In genomic region chr4:184529283-184529682, GRCh38 we compare ENCODE assay signal across 16 cellular contexts. TPM values are rescaled to one million over a fixed set of nuclear protein-coding genes. Genes with fewer than 3 reads are reported as not detected.
DNase-seq lines count a peak whose midpoint lies in the region; FAIRE-seq and TF ChIP-seq lines count a peak whose summit lies in the region.
"Had no signal": no experiment of that assay in that cellular context is flagged by ENCODE, and none has a peak within 500 bp of the region (broad histone marks: within the 10 kb centered on the region; RNA-seq: fewer than 3 reads in every experiment).

No MANE protein-coding gene starts in this region.

- H3K9me3 ChIP-seq in SJSA1 (replicated peaks) (no peaks in the 10 kb centered on the region), smooth muscle cell (replicated peaks; ENCODE audit: low read depth) (peaks cover 4% of the 10 kb centered on the region)
- H3K9me3 ChIP-seq: prostate gland had no signal

- FAIRE-seq in GM12892 (lab: Jason Lieb, UNC) = peak; percentile 38
- no peak for FAIRE-seq in D721Med (lab: Jason Lieb, UNC)
- FAIRE-seq: RCC 7860 had no signal

- H3K27me3 ChIP-seq in SJSA1 (replicated peaks) (no peaks in the 10 kb centered on the region), smooth muscle cell (ENCODE audit: low read depth) (no peaks in the 10 kb centered on the region)
- H3K27me3 ChIP-seq: BLaER1, stomach had no signal

- peaks cover under 1% of the 10 kb centered on the region for H3F3A ChIP-seq in smooth muscle cell (ENCODE audit: low read depth)

- no peak overlapping the region for H3K4me2 ChIP-seq in smooth muscle cell
- H3K4me2 ChIP-seq: BLaER1 had no signal

- 80% methylated on average over 5 of the region's 5 CpGs for WGBS in smooth muscle cell (ENCODE audit: low lambda C conversion rate)

- H3K36me3 ChIP-seq in SJSA1 (no peaks in the 10 kb centered on the region), smooth muscle cell (ENCODE audit: low read depth) (no peaks in the 10 kb centered on the region)
- H3K36me3 ChIP-seq: prostate gland, stomach had no signal

- TF ChIP-seq POLR2A in GM12892 (IDR thresholded peaks at IDR 0.05; ENCODE audit: low read depth, low read length) = no peak

- TF ChIP-seq CTCF in epithelial cell of esophagus (IDR thresholded peaks at IDR 0.05; ENCODE audit: insufficient read depth, low read depth, low read length, missing control alignments) (peak; percentile 2), smooth muscle cell (IDR thresholded peaks at IDR 0.05; ENCODE audit: borderline replicate concordance, insufficient read depth, poor library complexity, severe bottlenecking) (no peak), D721Med (IDR thresholded peaks at IDR 0.05; ENCODE audit: insufficient read depth, missing control alignments) (no peak)

- H3K4me1 ChIP-seq in SJSA1 (replicated peaks) = peaks cover under 1% of the 10 kb centered on the region
- no peaks in the 10 kb centered on the region for H3K4me1 ChIP-seq in smooth muscle cell (ENCODE audit: low read depth)
- H3K4me1 ChIP-seq: prostate gland had no signal

- H4K20me1 ChIP-seq in smooth muscle cell (ENCODE audit: low read depth) = no peaks in the 10 kb centered on the region
- H4K20me1 ChIP-seq: BLaER1 had no signal

- no peak for DNase-seq in GM12892 (ENCODE audit: insufficient read length)
- DNase-seq in SJSA1 (ENCODE audit: low read depth in 1 of 2, low spot score in 2 of 2) = peak; percentile 36 to 56
- peak; percentile 95 for DNase-seq in epithelial cell of esophagus (ENCODE audit: low read depth)
- peak in 4 of 49 donors; percentile 4 to 12 (median 6) for DNase-seq in substantia nigra (lab: John Stamatoyannopoulos, UW)
- DNase-seq in smooth muscle cell (lab: John Stamatoyannopoulos, UW; ENCODE audit: unreplicated experiment) = no peak
- DNase-seq in D721Med (ENCODE audit: insufficient read length, low spot score) = no peak
- DNase-seq in NCI-H748 treated with DMSO at 0.1 percent for 48 hours (lab: John Stamatoyannopoulos, UW) = no peak
- DNase-seq: foreskin fibroblast; naive thymus-derived CD8-positive, alpha-beta T cell; NCI-H2081 treated with DMSO at 0.1 percent for 48 hours; NCI-H69; stomach; T-cell had no signal

- H3K9ac ChIP-seq in smooth muscle cell (ENCODE audit: low read depth) = no peak overlapping the region
- H3K9ac ChIP-seq: BLaER1 had no signal

- H3K79me2 ChIP-seq in smooth muscle cell (ENCODE audit: low read depth) = no peaks in the 10 kb centered on the region

- H2AFZ ChIP-seq in smooth muscle cell (ENCODE audit: low read depth) = no peak overlapping the region

- H3K4me3 ChIP-seq in SJSA1 (no peak overlapping the region), epithelial cell of esophagus (ENCODE audit: low read length) (no peak overlapping the region), smooth muscle cell (no peak overlapping the region)
- H3K4me3 ChIP-seq: BLaER1, prostate gland, stomach had no signal

- H3K27ac ChIP-seq in SJSA1 = no peak overlapping the region
- peak overlapping the region; percentile 41 for H3K27ac ChIP-seq in substantia nigra (ENCODE audit: low read depth, low read length, poor library complexity, severe bottlenecking)
- no peak overlapping the region for H3K27ac ChIP-seq in smooth muscle cell (ENCODE audit: low read depth)
- H3K27ac ChIP-seq: BLaER1, prostate gland, stomach had no signal

RNA-seq across cellular contexts. Expression of gene IRF2, which starts 54.9 kb away (rescaled TPM):
- 68.6 TPM for polyA plus RNA-seq in GM12892 (2012; ENCODE audit: missing spikeins)
- 15.9 and 20.8 TPM in 2 replicates for total RNA-seq in SJSA1 (2014; rRNA removed; shearing (Covaris generic))
- 18.4 and 21.6 TPM in 2 replicates for total RNA-seq in smooth muscle cell
- polyA plus RNA-seq in smooth muscle cell = 6.6 and 10.2 TPM in 2 replicates

Comparison
In these comparisons a context has a peak if more than half of its experiments do, and no peak if none do; other contexts are left out.
1. DNase-seq: peak in SJSA1 (2 of 2) and epithelial cell of esophagus (single experiment); none in GM12892 (single experiment), smooth muscle cell (single experiment), D721Med (single experiment) and NCI-H748 treated with DMSO at 0.1 percent for 48 hours (single experiment).